20 cellular contexts compared by ENCODE assay signal in the genomic region with DNA sequence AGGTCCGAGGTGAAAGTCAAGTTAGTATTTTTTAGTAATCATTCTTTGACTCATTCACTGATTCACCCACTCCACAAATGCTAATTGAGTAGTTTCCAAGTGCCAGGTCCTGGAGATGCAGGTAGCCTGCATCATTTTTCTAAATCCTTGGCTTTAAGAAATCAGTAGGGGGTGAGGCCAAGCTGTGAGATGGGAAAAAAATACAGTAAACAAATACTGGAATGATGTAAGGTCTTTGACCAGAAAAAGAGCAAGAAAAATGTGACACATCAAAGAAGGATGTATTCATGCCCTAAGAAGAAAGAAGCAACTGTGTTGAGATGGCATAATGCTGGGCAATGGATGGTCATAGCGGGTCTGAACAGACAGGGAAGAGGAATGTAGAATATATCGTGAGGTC.
DNase-seq lines count a peak whose midpoint lies in the region; ATAC-seq and TF ChIP-seq lines count a peak whose summit lies in the region.
"Had no signal": no experiment of that assay in that cellular context is flagged by ENCODE, and none has a peak within 500 bp of the region (broad histone marks: within the 10 kb centered on the region; RNA-seq: fewer than 3 reads in every experiment).

No MANE protein-coding gene starts in this region.

- BruUV-seq in PC-3 (replicated peaks; lab: Mats Ljungman, UMichigan): no TSS peak
- no TSS peak for BruUV-seq in Caco-2 (replicated peaks; lab: Mats Ljungman, UMichigan)

- H3K9me3 ChIP-seq in PC-3 (ENCODE audit: low read length): no peaks in the 10 kb centered on the region
- no peaks in the 10 kb centered on the region for H3K9me3 ChIP-seq in Caco-2
- H3K9me3 ChIP-seq: BE2C, SK-N-SH had no signal

- H3K27ac ChIP-seq in PC-3 (ENCODE audit: low read length): no peak overlapping the region
- H3K27ac ChIP-seq: GM23248 had no signal

- no peak overlapping the region for H3K27ac Mint-ChIP-seq in Caco-2 (ENCODE audit: unreplicated experiment)
- H3K27ac Mint-ChIP-seq: CD4-positive, CD25-positive, alpha-beta regulatory T cell had no signal

- ATAC-seq in PC-3: no peak
- ATAC-seq: GM12878, K562 had no signal

- CTCF ChIA-PET in PC-3 (lab: Charles Lee) (no interaction called here), Caco-2 (lab: Charles Lee) (no interaction called here)

- H3K79me2 ChIP-seq in PC-3 (ENCODE audit: low read length): no peaks in the 10 kb centered on the region

- H3K4me3 ChIP-seq in PC-3 (ENCODE audit: low read length) (no peak overlapping the region), Caco-2 (ENCODE audit: low read depth, low read length) (no peak overlapping the region)
- H3K4me3 ChIP-seq: GM12878, GM23248, K562 had no signal

- H3K4me1 Mint-ChIP-seq in Caco-2 (ENCODE audit: low read depth, unreplicated experiment): no peaks in the 10 kb centered on the region
- H3K4me1 Mint-ChIP-seq: CD4-positive, CD25-positive, alpha-beta regulatory T cell had no signal

- H3K36me3 Mint-ChIP-seq in Caco-2 (ENCODE audit: insufficient read depth, unreplicated experiment): no peaks in the 10 kb centered on the region
- H3K36me3 Mint-ChIP-seq: CD4-positive, CD25-positive, alpha-beta regulatory T cell had no signal

- no peak overlapping the region for H3K9ac ChIP-seq in PC-3 (ENCODE audit: low read length)
- H3K9ac ChIP-seq: GM23248, SK-N-SH had no signal

- TF ChIP-seq CTCF in PC-3 (conservative IDR thresholded peaks at IDR 0.05; ENCODE audit: low read depth, low read length) (no peak), Caco-2 (IDR thresholded peaks at IDR 0.05; ENCODE audit: insufficient read depth in 1 of 2, low read depth in 1 of 2, low read length in 1 of 2, severe bottlenecking in 1 of 2, unreplicated experiment in 1 of 2) (no peak)

- DNase-seq in ELR (ENCODE audit: low read depth) (peak; percentile 10), PC-3 (peak; percentile 4), astrocyte of the hippocampus (ENCODE audit: low read depth, low spot score) (peak; percentile 13), kidney tubule cell (ENCODE audit: low spot score) (peak; percentile 60), DMS79 treated with DMSO at 0.1 percent for 48 hours (lab: John Stamatoyannopoulos, UW) (no peak), Caco-2 (no peak), 8988T (no peak)
- DNase-seq: BE2C; CD4-positive, CD25-positive, alpha-beta regulatory T cell; DMS153; GM23248; HCEC 1CT; NCI-H1417; NCI-H187; NCI-H2227 treated with DMSO at 0.1 percent for 48 hours; NCI-H510A treated with DMSO at 0.1 percent for 48 hours; Right ventricle myocardium superior; SK-N-SH had no signal

- no peaks in the 10 kb centered on the region for H3K9me2 ChIP-seq in PC-3 (replicated peaks; ENCODE audit: low read length)
- H3K9me2 ChIP-seq: SK-N-SH had no signal

- no peak overlapping the region for H3K4me3 Mint-ChIP-seq in Caco-2 (ENCODE audit: unreplicated experiment)
- H3K4me3 Mint-ChIP-seq: CD4-positive, CD25-positive, alpha-beta regulatory T cell had no signal

- H2AFZ ChIP-seq in PC-3 (ENCODE audit: low read length): no peak overlapping the region
- H2AFZ ChIP-seq: GM23248 had no signal

- H3K27me3 ChIP-seq in PC-3 (ENCODE audit: low read length) (no peaks in the 10 kb centered on the region), Caco-2 (replicated peaks; ENCODE audit: control insufficient read depth, insufficient read depth, low read length) (no peaks in the 10 kb centered on the region)
- H3K27me3 ChIP-seq: BE2C had no signal

- H3K4me2 ChIP-seq in PC-3 (ENCODE audit: low read length): no peak overlapping the region
- H3K4me2 ChIP-seq: SK-N-SH had no signal

- POLR2A ChIA-PET in PC-3 (lab: Charles Lee; ENCODE audit: unreplicated experiment): interaction anchor here (0.6 kb wide), 1 partner anchor 619 kb away, joined by 3 read pairs; no protein-coding TSS in a partner anchor
- POLR2A ChIA-PET in Caco-2 (lab: Charles Lee): no interaction called here

- intact Hi-C loops in PC-3 (cut with micrococcal nuclease): no loop called here
- intact Hi-C loops in Caco-2 (cut with micrococcal nuclease; ENCODE audit: unreplicated experiment): no loop called here

- no peaks in the 10 kb centered on the region for H4K20me1 ChIP-seq in PC-3 (ENCODE audit: low read length)

- H3K9me3 Mint-ChIP-seq in Caco-2 (ENCODE audit: unreplicated experiment): no peaks in the 10 kb centered on the region

- no peaks in the 10 kb centered on the region for H3K27me3 Mint-ChIP-seq in Caco-2 (ENCODE audit: insufficient read depth, unreplicated experiment)
- H3K27me3 Mint-ChIP-seq: CD4-positive, CD25-positive, alpha-beta regulatory T cell had no signal

- no peaks in the 10 kb centered on the region for H3F3A ChIP-seq in PC-3 (ENCODE audit: low read length, unreplicated experiment)

- H3K36me3 ChIP-seq in PC-3 (ENCODE audit: low read depth, low read length) (no peaks in the 10 kb centered on the region), Caco-2 (ENCODE audit: control insufficient read depth, insufficient read depth, low read length) (no peaks in the 10 kb centered on the region)
- H3K36me3 ChIP-seq: BE2C had no signal

- H3K4me1 ChIP-seq in PC-3 (ENCODE audit: insufficient read depth, low read length) (no peaks in the 10 kb centered on the region), Caco-2 (no peaks in the 10 kb centered on the region)
- H3K4me1 ChIP-seq: BE2C had no signal

Comparison
In these comparisons a context has a peak if more than half of its experiments do, and no peak if none do; other contexts are left out.
1. DNase-seq: peak in ELR (single experiment), PC-3 (single experiment), astrocyte of the hippocampus (single experiment) and kidney tubule cell (single experiment); none in DMS79 treated with DMSO at 0.1 percent for 48 hours (single experiment), Caco-2 (0 of 2) and 8988T (single experiment).